Comparison of ENCODE assay signal across 16 cellular contexts in genomic region chr13:50805805-50806204, GRCh38. TPM values are rescaled to one million over a fixed set of nuclear protein-coding genes. Genes with fewer than 3 reads are reported as not detected.
DNase-seq lines count a peak whose midpoint lies in the region; ATAC-seq and TF ChIP-seq lines count a peak whose summit lies in the region.
"Had no signal": no experiment of that assay in that cellular context is flagged by ENCODE, and none has a peak within 500 bp of the region (broad histone marks: within the 10 kb centered on the region; RNA-seq: fewer than 3 reads in every experiment).

No MANE protein-coding gene starts in this region.

- no peaks in the 10 kb centered on the region for H3K36me3 ChIP-seq in A673 (ENCODE audit: insufficient read depth, low read length, poor library complexity, severe bottlenecking)
- H3K36me3 ChIP-seq in GM23338 (ENCODE audit: insufficient read depth) = no peaks in the 10 kb centered on the region
- no peaks in the 10 kb centered on the region for H3K36me3 ChIP-seq in OCI-LY1 (ENCODE audit: insufficient read depth, low read length)
- no peaks in the 10 kb centered on the region for H3K36me3 ChIP-seq in endodermal cell (ENCODE audit: control insufficient read depth, insufficient read depth, low read length)
- H3K36me3 ChIP-seq: BE2C, vagina had no signal

- peak; percentile 29 for DNase-seq in A673 (ENCODE audit: low spot score)
- peak; percentile 9 for DNase-seq in GM23338 (ENCODE audit: low spot score)
- no peak for DNase-seq in endodermal cell
- DNase-seq in stimulated activated CD8-positive, alpha-beta memory T cell treated with anti-CD3 and anti-CD28 coated beads, Interleukin-4, amount 100 ng/mL, for 48 hours = no peak
- no peak for DNase-seq in NCI-H2081 (lab: John Stamatoyannopoulos, UW)
- DNase-seq: BE2C; effector memory CD4-positive, alpha-beta T cell; GF-D8; left ventricle myocardium superior; NCI-H1930; nucleus accumbens; stimulated activated CD4-positive, alpha-beta T cell treated with anti-CD3 and anti-CD28 coated beads, Interleukin-15, amount 100 ng/mL, for 24 hours had no signal

- H3K4me2 ChIP-seq in GM23338 = no peak overlapping the region
- no peak overlapping the region for H3K4me2 ChIP-seq in OCI-LY1 (ENCODE audit: low read length)

- no peak overlapping the region for H3K27ac ChIP-seq in A673 (ENCODE audit: low read depth, low read length, poor library complexity, severe bottlenecking)
- H3K27ac ChIP-seq in GM23338 (ENCODE audit: low read depth) = no peak overlapping the region
- H3K27ac ChIP-seq in OCI-LY1 (ENCODE audit: low read depth, low read length, poor library complexity, severe bottlenecking) = no peak overlapping the region
- H3K27ac ChIP-seq in endodermal cell (ENCODE audit: low read depth, low read length) = no peak overlapping the region
- H3K27ac ChIP-seq: vagina had no signal

- H3K4me1 Mint-ChIP-seq in GM23338 (peaks cover 5% of the 10 kb centered on the region), endodermal cell (peaks cover 2% of the 10 kb centered on the region)

- H3K27ac Mint-ChIP-seq in GM23338 (no peak overlapping the region), endodermal cell (no peak overlapping the region)

- H3K9ac ChIP-seq in OCI-LY1 (ENCODE audit: low read length) (no peak overlapping the region), endodermal cell (ENCODE audit: extremely low read depth, low read length, poor library complexity, severe bottlenecking) (no peak overlapping the region)

- H3K79me2 ChIP-seq in GM23338 (replicated peaks; ENCODE audit: insufficient read depth) = no peaks in the 10 kb centered on the region
- no peaks in the 10 kb centered on the region for H3K79me2 ChIP-seq in OCI-LY1 (ENCODE audit: insufficient read depth, low read length)

- ATAC-seq in GM23338 (no peak), GM18517 (IDR thresholded peaks at IDR 0.05; ENCODE audit: unreplicated experiment) (no peak), HG03432 (IDR thresholded peaks at IDR 0.05; ENCODE audit: unreplicated experiment) (no peak)
- ATAC-seq: left ventricle myocardium superior had no signal

- H3K27me3 Mint-ChIP-seq in GM23338 (ENCODE audit: insufficient read depth, low read depth, poor library complexity) (peaks cover 2% of the 10 kb centered on the region), endodermal cell (ENCODE audit: insufficient read depth) (peaks cover 6% of the 10 kb centered on the region)

- no peak overlapping the region for H3K4me3 ChIP-seq in A673 (ENCODE audit: low read depth, low read length, poor library complexity, severe bottlenecking)
- H3K4me3 ChIP-seq in GM23338 = no peak overlapping the region
- H3K4me3 ChIP-seq in OCI-LY1 (ENCODE audit: low read depth, low read length, poor library complexity, severe bottlenecking) = no peak overlapping the region
- H3K4me3 ChIP-seq in endodermal cell (ENCODE audit: low read length) = no peak overlapping the region
- H3K4me3 ChIP-seq: vagina had no signal

- H3K9me3 ChIP-seq in A673 (ENCODE audit: low read depth, low read length, poor library complexity, severe bottlenecking) (no peaks in the 10 kb centered on the region), OCI-LY1 (ENCODE audit: low read length) (peaks cover 3% of the 10 kb centered on the region; the same call in 1 of the 2 replicates), endodermal cell (ENCODE audit: control insufficient read depth, low read length) (peaks cover 5% of the 10 kb centered on the region)
- H3K9me3 ChIP-seq: BE2C, vagina had no signal

- no peaks in the 10 kb centered on the region for H3F3A ChIP-seq in GM23338 (replicated peaks; ENCODE audit: low read depth)
- H3F3A ChIP-seq in OCI-LY1 (ENCODE audit: insufficient read depth, low read length) = no peaks in the 10 kb centered on the region

- H3K36me3 Mint-ChIP-seq in GM23338 (ENCODE audit: low read depth) = no peaks in the 10 kb centered on the region
- H3K36me3 Mint-ChIP-seq in endodermal cell (ENCODE audit: low read depth) = no peaks in the 10 kb centered on the region

- TF ChIP-seq CTCF in A673 (conservative IDR thresholded peaks at IDR 0.05; ENCODE audit: low read depth, low read length) (0 out of 2 replicates have a peak, but pooled peaks have one; percentile 32), GM23338 (conservative IDR thresholded peaks at IDR 0.05; ENCODE audit: low read depth in 2 of 2) (peak in 1 of 2 experiments; percentile 30; a peak in 3 of 4 replicates), OCI-LY1 (IDR thresholded peaks at IDR 0.05; ENCODE audit: low read length) (peak; percentile 26; the same call in 1 of the 2 replicates), endodermal cell (conservative IDR thresholded peaks at IDR 0.05) (peak; percentile 57)

- H3K9me2 ChIP-seq in GM23338 (ENCODE audit: insufficient read depth) (no peaks in the 10 kb centered on the region), OCI-LY1 (ENCODE audit: low read depth, low read length) (no peaks in the 10 kb centered on the region)

- H3K9me3 Mint-ChIP-seq in GM23338 (peaks cover 2% of the 10 kb centered on the region; the same call in 2 of the 3 replicates), endodermal cell (no peaks in the 10 kb centered on the region)

- POLR2A ChIA-PET in A673 (lab: Charles Lee; ENCODE audit: low non-redundant PET) = no interaction called here

- H3K4me1 ChIP-seq in A673 (ENCODE audit: insufficient read depth, low read length, poor library complexity, severe bottlenecking) (no peaks in the 10 kb centered on the region), GM23338 (ENCODE audit: insufficient read depth) (peaks cover 2% of the 10 kb centered on the region; the same call in 1 of the 2 replicates), OCI-LY1 (ENCODE audit: insufficient read depth, low read length, severe bottlenecking) (peaks cover 37% of the 10 kb centered on the region), endodermal cell (ENCODE audit: control insufficient read depth, insufficient read depth, low read length) (no peaks in the 10 kb centered on the region)
- H3K4me1 ChIP-seq: BE2C had no signal

- BruUV-seq in A673 (replicated peaks; lab: Mats Ljungman, UMichigan) = no TSS peak

- H2AFZ ChIP-seq in GM23338 (no peak overlapping the region), OCI-LY1 (ENCODE audit: low read length) (no peak overlapping the region)

- CTCF ChIA-PET in A673 (lab: Charles Lee) = interaction anchor here (0.7 kb wide), 1 partner anchor 829 kb away, joined by 3 read pairs; no protein-coding TSS in a partner anchor

- no peak overlapping the region for H3K4me3 Mint-ChIP-seq in GM23338
- H3K4me3 Mint-ChIP-seq in endodermal cell = no peak overlapping the region

- H4K20me1 ChIP-seq in GM23338 (replicated peaks; ENCODE audit: insufficient read depth) (no peaks in the 10 kb centered on the region), OCI-LY1 (ENCODE audit: insufficient read depth, low read length) (no peaks in the 10 kb centered on the region)

- H3K27me3 ChIP-seq in A673 (replicated peaks; ENCODE audit: insufficient read depth, low read depth, low read length, poor library complexity) = no peaks in the 10 kb centered on the region
- H3K27me3 ChIP-seq in GM23338 (ENCODE audit: insufficient read depth) = no peaks in the 10 kb centered on the region
- H3K27me3 ChIP-seq in OCI-LY1 (ENCODE audit: insufficient read depth, low read length) = no peaks in the 10 kb centered on the region
- H3K27me3 ChIP-seq in endodermal cell (ENCODE audit: control insufficient read depth, insufficient read depth, low read length, poor library complexity, severe bottlenecking) = peaks cover 3% of the 10 kb centered on the region
- H3K27me3 ChIP-seq: BE2C, vagina had no signal

- intact Hi-C loops in A673 (cut with micrococcal nuclease; ENCODE audit: unreplicated experiment) = loop anchor here (5.0 to 10.0 kb wide), 3 partner anchors 106 to 1141 kb away; no protein-coding TSS in a partner anchor

TF ChIP-seq in GM23338, 12 proteins besides CTCF, POLR2A, EP300 and RAD21 (continues in another document):
- TF ChIP-seq ETS1 (IDR thresholded peaks at IDR 0.05) = no peak
- TF ChIP-seq JUNB (IDR thresholded peaks at IDR 0.05; ENCODE audit: unreplicated experiment) = no peak
- no peak for TF ChIP-seq ZNF331 (CRISPR knock-in tag; IDR thresholded peaks at IDR 0.05; ENCODE audit: low read depth)

RNA-seq across cellular contexts. Expression of gene DLEU7, which starts 37.7 kb away (rescaled TPM):
- not detected in 2 replicates for total RNA-seq in A673 (2021)
- 10.1 and 11.6 TPM in 2 replicates for total RNA-seq in GM23338 (2014; rRNA removed; shearing (Covaris generic))
- 8.7 and 9.2 TPM in 2 replicates for polyA plus RNA-seq in GM23338 (2016; fragmentation: Nextera tagmentation; extraction: Ambion mirVana)
- not detected for total RNA-seq in endodermal cell
- 1.6 TPM for polyA plus RNA-seq in endodermal cell (2013, experiment 1 of 2)
- polyA plus RNA-seq in endodermal cell (2013, experiment 2 of 2) = 1.4 TPM
- total RNA-seq: left ventricle myocardium superior, vagina had no signal

Comparison
In these comparisons a context has a peak if more than half of its experiments do, and no peak if none do; other contexts are left out.
1. DNase-seq: peak in A673 (single experiment) and GM23338 (single experiment); none in endodermal cell (single experiment), stimulated activated CD8-positive, alpha-beta memory T cell treated with anti-CD3 and anti-CD28 coated beads, Interleukin-4, amount 100 ng/mL, for 48 hours (single experiment) and NCI-H2081 (0 of 2).